8 cellular contexts compared by ENCODE assay signal in the genomic region with DNA sequence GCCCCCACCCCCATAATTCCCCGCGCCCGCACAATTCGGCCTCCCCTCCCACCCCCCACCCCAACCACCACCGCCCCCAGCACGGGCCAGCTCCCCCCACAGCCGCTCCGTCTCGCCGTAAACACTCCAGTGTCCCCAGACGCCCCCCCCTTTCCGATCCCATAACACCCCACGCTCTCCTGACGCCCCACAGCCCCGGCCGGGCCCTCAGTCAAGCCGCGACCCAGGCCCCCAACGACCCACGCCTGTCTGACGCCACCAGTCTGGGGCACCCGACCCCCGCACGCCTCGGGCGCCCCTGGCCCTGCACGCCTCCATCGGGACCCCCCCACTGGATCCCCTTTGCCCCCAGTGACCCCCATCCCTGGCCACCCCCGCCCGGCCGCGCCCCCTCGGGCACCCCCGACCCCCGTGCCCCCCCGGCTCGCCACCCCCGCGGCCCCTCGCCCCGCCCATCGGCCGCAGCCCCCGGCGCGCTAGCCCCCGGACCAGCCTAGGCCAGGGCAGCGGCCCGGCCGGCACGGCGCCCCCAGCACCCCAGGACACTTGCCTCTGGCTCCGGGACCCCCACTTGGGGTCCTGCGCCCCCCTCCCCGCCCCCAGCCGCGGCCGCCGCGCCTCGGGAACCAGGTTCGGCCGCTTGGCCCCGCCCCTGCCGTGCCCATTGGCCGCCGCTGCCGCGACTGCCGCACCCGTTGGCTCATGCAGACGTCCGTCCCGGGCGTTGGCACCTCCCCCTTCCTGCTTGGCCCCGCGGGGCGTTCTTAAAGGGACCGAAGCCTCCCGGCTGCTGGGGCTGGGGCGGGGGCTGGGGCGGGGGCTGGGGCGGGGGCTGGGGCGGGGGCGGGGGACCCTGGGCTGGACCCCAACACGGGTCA. TPM values are rescaled to one million over a fixed set of nuclear protein-coding genes. Genes with fewer than 3 reads are reported as not detected.
DNase-seq lines count a peak whose midpoint lies in the region; ATAC-seq and TF ChIP-seq lines count a peak whose summit lies in the region.

FKBP8 (minus strand) TSS at position 638 of the 878 bp plus-strand sequence. CDS start 1,603 bp downstream, outside the sequence.

- H3K36me3 ChIP-seq in kidney epithelial cell (ENCODE audit: control insufficient read depth, insufficient read depth, low read length) = peaks cover 4% of the 10 kb centered on the region

- H3K4me3 ChIP-seq in AG04450 (ENCODE audit: low read depth, low read length) (peak within 1 kb of the TSS; percentile 74), kidney epithelial cell (ENCODE audit: low read depth, low read length) (peak within 1 kb of the TSS; percentile 70)

- peak within 1 kb of the TSS; percentile 11 for H3K27ac ChIP-seq in AG04450 (ENCODE audit: low read depth, low read length)

- POLR2A ChIA-PET in AG04450 (lab: Yijun Ruan, JAX) = interaction anchor here (0.6 to 1.1 kb wide), 3 partner anchors 14 to 47 kb away, joined by 3 to 4 read pairs (median 4); partner anchors contain the start of genes ELL and KXD1

- no peaks in the 10 kb centered on the region for H3K27me3 ChIP-seq in AG04450 (ENCODE audit: control insufficient read depth, insufficient read depth, low read length)
- H3K27me3 ChIP-seq in kidney epithelial cell (ENCODE audit: control insufficient read depth, insufficient read depth, low read length) = no peaks in the 10 kb centered on the region

- TF ChIP-seq CTCF in AG04450 (IDR thresholded peaks at IDR 0.05; ENCODE audit: low read depth, low read length) (no peak), kidney epithelial cell (IDR thresholded peaks at IDR 0.05; ENCODE audit: insufficient read depth, low read length, poor library complexity, severe bottlenecking) (no peak)

- DNase-seq in AG04450 (ENCODE audit: low read depth, low spot score) (peak; percentile 57), NCI-H460 (ENCODE audit: extremely low read depth, low read depth) (peak; percentile 71), cerebellar nuclear complex (lab: John Stamatoyannopoulos, UW) (peak; percentile 56 to 85), kidney epithelial cell (ENCODE audit: low read depth) (no peak)
- peak; percentile 93 to 95 for DNase-seq in activated CD4-positive, alpha-beta T cell treated with anti-CD3 and anti-CD28 coated beads for 24 hours (ENCODE audit: low read depth in 2 of 2)
- DNase-seq in stimulated activated CD4-positive, alpha-beta T cell treated with anti-CD3 and anti-CD28 coated beads, Interleukin-15, amount 100 ng/mL, for 1 hour (ENCODE audit: low read depth in 1 of 2, low spot score in 1 of 2) = peak; percentile 92

- H3K9me3 ChIP-seq in AG04450 (ENCODE audit: control insufficient read depth, insufficient read depth, low read length) = no peaks in the 10 kb centered on the region

- CTCF ChIA-PET in AG04450 (lab: Charles Lee) = interaction anchor here (1.0 kb wide), 1 partner anchor 92 kb away, joined by 6 read pairs; no protein-coding TSS in a partner anchor

- ATAC-seq in GM19023 (IDR thresholded peaks at IDR 0.05; ENCODE audit: unreplicated experiment) (peak; percentile 92), HG03342 (IDR thresholded peaks at IDR 0.05; ENCODE audit: unreplicated experiment) (peak; percentile 86)

RNA-seq across cellular contexts. Expression of gene FKBP8, which starts in this region (rescaled TPM):
- polyA plus RNA-seq in AG04450 (2011; rRNA removed) = 123 and 192 TPM in 2 replicates
- polyA minus RNA-seq in AG04450 (2011; rRNA and poly(A)+ RNA removed) = 73.5 and 113 TPM in 2 replicates
- total RNA-seq in NCI-H460 (2014; rRNA removed; shearing (Covaris generic)) = 100.0 and 122 TPM in 2 replicates
- polyA plus RNA-seq in NCI-H460 (2014; cell fraction: nucleus; rRNA removed) = 148 and 152 TPM in 2 replicates
- 253 and 291 TPM in 2 replicates for total RNA-seq in kidney epithelial cell
